ENCODE assay signal across 18 cellular contexts in genomic region chr7:80053098-80053497, GRCh38.
DNase-seq lines count a peak whose midpoint lies in the region; ATAC-seq, FAIRE-seq and TF ChIP-seq lines count a peak whose summit lies in the region.
"Had no signal": no experiment of that assay in that cellular context is flagged by ENCODE, and none has a peak within 500 bp of the region (broad histone marks: within the 10 kb centered on the region; RNA-seq: fewer than 3 reads in every experiment).

No MANE protein-coding gene starts in this region.

- ATAC-seq in esophagus mucosa = no peak
- ATAC-seq in GM21528 (IDR thresholded peaks at IDR 0.05; ENCODE audit: low FRiP score, unreplicated experiment) = no peak

- 0 out of 2 replicates have a peak, but pooled peaks have one; percentile 26 for TF ChIP-seq EP300 in Ishikawa (IDR thresholded peaks at IDR 0.05; ENCODE audit: borderline replicate concordance)

- no peaks in the 10 kb centered on the region for H3K79me2 ChIP-seq in OCI-LY7 (ENCODE audit: insufficient read depth, low read depth, low read length)

- no peak for TF ChIP-seq CTCF in colonic mucosa (IDR thresholded peaks at IDR 0.05)
- TF ChIP-seq CTCF in OCI-LY7 (conservative IDR thresholded peaks at IDR 0.05; ENCODE audit: low read length) = no peak

- H3K4me1 ChIP-seq in small intestine (ENCODE audit: control insufficient read depth in 2 of 2, insufficient read depth in 1 of 2, low read depth in 1 of 2, low read length in 1 of 2) (no peaks in the 10 kb centered on the region), colonic mucosa (no peaks in the 10 kb centered on the region), OCI-LY7 (ENCODE audit: insufficient read depth, low read length, poor library complexity, severe bottlenecking) (no peaks in the 10 kb centered on the region)
- H3K4me1 ChIP-seq: esophagus squamous epithelium, prostate gland, SJSA1, spleen, testis had no signal

- no peak overlapping the region for H3K4me2 ChIP-seq in OCI-LY7 (ENCODE audit: low read length)

- no peak overlapping the region for H2AFZ ChIP-seq in OCI-LY7 (ENCODE audit: low read length)

- POLR2A ChIA-PET in OCI-LY7 (lab: Charles Lee) = interaction anchor here (0.7 kb wide), 1 partner anchor 81 kb away, joined by 4 read pairs; no protein-coding TSS in a partner anchor

- H3K27me3 ChIP-seq in small intestine (ENCODE audit: control insufficient read depth in 2 of 2, insufficient read depth in 2 of 2, low read length in 2 of 2) (no peaks in the 10 kb centered on the region), colonic mucosa (no peaks in the 10 kb centered on the region)
- H3K27me3 ChIP-seq: cardiac muscle cell, esophagus squamous epithelium, spleen, testis had no signal

- TF ChIP-seq RAD21 in Ishikawa (IDR thresholded peaks at IDR 0.05; ENCODE audit: low read depth) = no peak

- no TSS peak for BruUV-seq in OCI-LY7 (replicated peaks; lab: Mats Ljungman, UMichigan)

- H3K27ac ChIP-seq in small intestine (ENCODE audit: low read depth in 1 of 2, low read length in 1 of 2) (no peak overlapping the region), colonic mucosa (no peak overlapping the region), OCI-LY7 (ENCODE audit: low read depth, low read length, poor library complexity, severe bottlenecking) (no peak overlapping the region)
- H3K27ac ChIP-seq: cardiac muscle cell, esophagus squamous epithelium, prostate gland, SJSA1, spleen, testis had no signal

- H3K9me3 ChIP-seq in small intestine (ENCODE audit: control insufficient read depth, low read depth) (no peaks in the 10 kb centered on the region), colonic mucosa (no peaks in the 10 kb centered on the region), OCI-LY7 (ENCODE audit: low read length) (no peaks in the 10 kb centered on the region)
- H3K9me3 ChIP-seq: esophagus squamous epithelium, prostate gland, SJSA1, spleen, testis had no signal

- CTCF ChIA-PET in OCI-LY7 (lab: Charles Lee; ENCODE audit: unreplicated experiment) = no interaction called here

- peak; percentile 84 for DNase-seq in NCI-H2107 (lab: John Stamatoyannopoulos, UW)
- DNase-seq in SHP77 (lab: John Stamatoyannopoulos, UW) = peak; percentile 55 to 61
- DNase-seq in small intestine = peak; percentile 5
- DNase-seq in colonic mucosa = no peak
- no peak for DNase-seq in OCI-LY7 (ENCODE audit: low spot score)
- DNase-seq: effector CD4-positive, alpha-beta T cell; esophagus squamous epithelium; Kasumi-1; mammary epithelial cell; NCI-H1930; spleen; testis had no signal

- H3K4me3 ChIP-seq in small intestine (ENCODE audit: low read depth in 1 of 2, low read length in 2 of 2) (no peak overlapping the region), colonic mucosa (no peak overlapping the region), OCI-LY7 (ENCODE audit: low read depth, low read length, poor library complexity, severe bottlenecking) (no peak overlapping the region)
- H3K4me3 ChIP-seq: cardiac muscle cell, esophagus squamous epithelium, prostate gland, SJSA1, spleen, testis had no signal

- WGBS in small intestine, 3 donors = 77 to 82% (median 81%) methylated on average over 2 of the region's 2 CpGs

- intact Hi-C loops in colonic mucosa (cut with DNase I) (no loop called here), OCI-LY7 (cut with micrococcal nuclease; ENCODE audit: unreplicated experiment) (no loop called here)

- no peaks in the 10 kb centered on the region for H4K20me1 ChIP-seq in OCI-LY7 (ENCODE audit: insufficient read depth, low read length)

- FAIRE-seq in small intestine (lab: Jason Lieb, UNC) = no peak

- H3K9ac ChIP-seq in colonic mucosa (ENCODE audit: low read depth in 2 of 2, low read length in 2 of 2) = no peak overlapping the region

- H3K36me3 ChIP-seq in small intestine (ENCODE audit: control insufficient read depth in 2 of 2, insufficient read depth in 2 of 2, low read length in 2 of 2) (no peaks in the 10 kb centered on the region), colonic mucosa (no peaks in the 10 kb centered on the region), OCI-LY7 (ENCODE audit: insufficient read depth, low read length) (no peaks in the 10 kb centered on the region)
- H3K36me3 ChIP-seq: cardiac muscle cell, esophagus squamous epithelium, prostate gland, SJSA1, spleen had no signal

- H3K9me2 ChIP-seq in OCI-LY7 (ENCODE audit: insufficient read depth, low read length) = no peaks in the 10 kb centered on the region

TF ChIP-seq in Ishikawa, 13 proteins besides CTCF, POLR2A, EP300 and RAD21:
- TF ChIP-seq TCF12 (IDR thresholded peaks at IDR 0.05; ENCODE audit: low read depth) (no peak), YY1 (IDR thresholded peaks at IDR 0.05; ENCODE audit: low read depth) (no peak), CREB1 (IDR thresholded peaks at IDR 0.05; ENCODE audit: low read depth) (no peak), ZBTB7A (IDR thresholded peaks at IDR 0.05; ENCODE audit: low read depth) (no peak), NFIC (IDR thresholded peaks at IDR 0.05) (no peak), USF1 (IDR thresholded peaks at IDR 0.05) (no peak), EGR1 (IDR thresholded peaks at IDR 0.05) (no peak), CEBPB (IDR thresholded peaks at IDR 0.05) (no peak), FOXM1 (IDR thresholded peaks at IDR 0.05; ENCODE audit: borderline replicate concordance, low read depth) (no peak)
- TF ChIP-seq, protein P1, sequence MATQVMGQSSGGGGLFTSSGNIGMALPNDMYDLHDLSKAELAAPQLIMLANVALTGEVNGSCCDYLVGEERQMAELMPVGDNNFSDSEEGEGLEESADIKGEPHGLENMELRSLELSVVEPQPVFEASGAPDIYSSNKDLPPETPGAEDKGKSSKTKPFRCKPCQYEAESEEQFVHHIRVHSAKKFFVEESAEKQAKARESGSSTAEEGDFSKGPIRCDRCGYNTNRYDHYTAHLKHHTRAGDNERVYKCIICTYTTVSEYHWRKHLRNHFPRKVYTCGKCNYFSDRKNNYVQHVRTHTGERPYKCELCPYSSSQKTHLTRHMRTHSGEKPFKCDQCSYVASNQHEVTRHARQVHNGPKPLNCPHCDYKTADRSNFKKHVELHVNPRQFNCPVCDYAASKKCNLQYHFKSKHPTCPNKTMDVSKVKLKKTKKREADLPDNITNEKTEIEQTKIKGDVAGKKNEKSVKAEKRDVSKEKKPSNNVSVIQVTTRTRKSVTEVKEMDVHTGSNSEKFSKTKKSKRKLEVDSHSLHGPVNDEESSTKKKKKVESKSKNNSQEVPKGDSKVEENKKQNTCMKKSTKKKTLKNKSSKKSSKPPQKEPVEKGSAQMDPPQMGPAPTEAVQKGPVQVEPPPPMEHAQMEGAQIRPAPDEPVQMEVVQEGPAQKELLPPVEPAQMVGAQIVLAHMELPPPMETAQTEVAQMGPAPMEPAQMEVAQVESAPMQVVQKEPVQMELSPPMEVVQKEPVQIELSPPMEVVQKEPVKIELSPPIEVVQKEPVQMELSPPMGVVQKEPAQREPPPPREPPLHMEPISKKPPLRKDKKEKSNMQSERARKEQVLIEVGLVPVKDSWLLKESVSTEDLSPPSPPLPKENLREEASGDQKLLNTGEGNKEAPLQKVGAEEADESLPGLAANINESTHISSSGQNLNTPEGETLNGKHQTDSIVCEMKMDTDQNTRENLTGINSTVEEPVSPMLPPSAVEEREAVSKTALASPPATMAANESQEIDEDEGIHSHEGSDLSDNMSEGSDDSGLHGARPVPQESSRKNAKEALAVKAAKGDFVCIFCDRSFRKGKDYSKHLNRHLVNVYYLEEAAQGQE (IDR thresholded peaks at IDR 0.05; ENCODE audit: low read depth) = no peak
- TF ChIP-seq, protein P2, sequence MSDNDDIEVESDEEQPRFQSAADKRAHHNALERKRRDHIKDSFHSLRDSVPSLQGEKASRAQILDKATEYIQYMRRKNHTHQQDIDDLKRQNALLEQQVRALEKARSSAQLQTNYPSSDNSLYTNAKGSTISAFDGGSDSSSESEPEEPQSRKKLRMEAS (IDR thresholded peaks at IDR 0.05) = no peak
TF ChIP-seq in Ishikawa: peak in this region for 0.

Comparison
In these comparisons a context has a peak if more than half of its experiments do, and no peak if none do; other contexts are left out.
1. DNase-seq: peak in NCI-H2107 (single experiment), SHP77 (2 of 2) and small intestine (single experiment); none in colonic mucosa (single experiment) and OCI-LY7 (single experiment).